ENCODE assay signal across 8 cellular contexts in the genomic region with DNA sequence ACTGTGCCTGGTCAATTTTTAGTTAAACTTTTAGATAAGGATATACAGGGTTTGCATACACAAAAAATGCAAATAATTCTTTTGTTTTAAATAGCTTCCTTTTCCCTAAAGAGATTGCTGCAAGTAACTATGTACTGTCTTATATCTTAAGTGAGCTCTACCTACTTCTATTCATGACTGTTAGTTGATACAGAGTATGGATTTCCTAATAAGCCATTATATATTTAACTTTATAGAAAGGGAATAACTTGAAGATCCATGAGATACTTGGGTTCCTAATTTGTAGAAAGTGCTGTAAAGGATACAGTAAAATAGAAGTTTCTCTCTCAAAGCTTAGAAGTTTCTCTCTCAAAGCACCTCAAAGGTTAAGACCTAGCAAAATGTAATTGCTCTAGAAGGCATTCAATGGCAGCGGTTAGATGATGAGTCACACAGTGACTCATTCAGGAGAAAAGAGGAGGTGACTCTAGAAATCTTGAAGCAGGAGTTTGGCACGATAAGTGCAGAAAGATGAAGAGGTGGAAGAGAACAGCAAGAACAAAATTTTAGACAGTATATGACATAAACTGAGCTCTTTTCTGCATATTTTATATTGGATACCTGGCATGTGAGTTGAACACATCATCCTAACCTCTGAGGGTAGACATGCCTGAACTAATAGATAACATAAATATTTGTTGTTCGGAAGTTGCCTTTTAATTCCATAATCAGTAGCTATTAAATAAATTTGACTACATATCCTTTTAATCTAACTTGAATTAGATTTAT. TPM values are rescaled to one million over a fixed set of nuclear protein-coding genes. Genes with fewer than 3 reads are reported as not detected.
A peak's percentile ranks its signal among the peaks of the same experiment; 100 is the strongest.
DNase-seq lines count a peak whose midpoint lies in the region; ATAC-seq and TF ChIP-seq lines count a peak whose summit lies in the region.

No MANE protein-coding gene starts in this region.

- H3K27ac Mint-ChIP-seq in activated B cell treated with CpG ODN at 0.5 μM for 24 hours = peak overlapping the region; percentile 4

- H3K9me3 Mint-ChIP-seq in activated B cell treated with CpG ODN at 0.5 μM for 24 hours = no peaks in the 10 kb centered on the region

- TF ChIP-seq CTCF in AG10803 (conservative IDR thresholded peaks at IDR 0.05; ENCODE audit: low read length) = no peak
- TF ChIP-seq CTCF in activated B cell treated with CpG ODN at 0.5 μM for 24 hours (IDR thresholded peaks at IDR 0.05) = no peak

- no peak overlapping the region for H3K4me3 Mint-ChIP-seq in activated B cell treated with CpG ODN at 0.5 μM for 24 hours

- DNase-seq in AG10803 (ENCODE audit: low read depth) (peak; percentile 74), HPDE6-E6E7 (ENCODE audit: extremely low spot score) (peak; percentile 51), activated B cell treated with CpG ODN at 0.5 μM for 24 hours (no peak), hepatic stellate cell (ENCODE audit: low spot score) (peak; percentile 66), mesenteric fat pad (ENCODE audit: low spot score) (no peak), NCI-H1417 treated with DMSO at 0.1 percent for 48 hours (lab: John Stamatoyannopoulos, UW) (no peak), retina (no peak)

- H3K4me3 ChIP-seq in AG10803 (ENCODE audit: low read length) = no peak overlapping the region

- H3K27me3 Mint-ChIP-seq in activated B cell treated with CpG ODN at 0.5 μM for 24 hours = no peaks in the 10 kb centered on the region

- CTCF ChIA-PET in activated B cell treated with CpG ODN at 0.5 μM for 24 hours (lab: Charles Lee) = no interaction called here

- ATAC-seq in GM19023 (IDR thresholded peaks at IDR 0.05; ENCODE audit: unreplicated experiment) (peak; percentile 75), activated B cell treated with CpG ODN at 0.5 μM for 24 hours (ENCODE audit: low read depth) (peak; percentile 73)

- H3K4me1 Mint-ChIP-seq in activated B cell treated with CpG ODN at 0.5 μM for 24 hours = peaks cover 12% of the 10 kb centered on the region

- H3K36me3 Mint-ChIP-seq in activated B cell treated with CpG ODN at 0.5 μM for 24 hours (ENCODE audit: low read depth) = peaks cover 59% of the 10 kb centered on the region

- POLR2A ChIA-PET in activated B cell treated with CpG ODN at 0.5 μM for 24 hours (lab: Charles Lee) = interaction anchor here (1.4 kb wide), 1 partner anchor 9 kb away, joined by 9 read pairs; a partner anchor contains a TSS

- intact Hi-C loops in activated B cell treated with CpG ODN at 0.5 μM for 24 hours (cut with micrococcal nuclease) = loop anchor here (1.0 to 10.0 kb wide), 3 partner anchors 9 to 1801 kb away; a partner anchor contains a TSS

RNA-seq across cellular contexts. Expression of a gene that starts 5.5 kb away (rescaled TPM):
- total RNA-seq in activated B cell treated with CpG ODN at 0.5 μM for 24 hours (44.0 and 48.0 TPM in 2 replicates), mesenteric fat pad (34.9 TPM)

RNA-seq across cellular contexts. Expression of a gene that starts 8.4 kb away (rescaled TPM):
- total RNA-seq in activated B cell treated with CpG ODN at 0.5 μM for 24 hours (40.6 and 42.4 TPM in 2 replicates), mesenteric fat pad (25.4 TPM)

RNA-seq across cellular contexts. Expression of a gene that starts 8.6 kb away (rescaled TPM):
- total RNA-seq in activated B cell treated with CpG ODN at 0.5 μM for 24 hours (20.2 and 24.4 TPM in 2 replicates), mesenteric fat pad (16.1 TPM)

Comparison
In these comparisons a context has a peak if more than half of its experiments do, and no peak if none do; other contexts are left out.
1. DNase-seq: peak in AG10803 (single experiment), HPDE6-E6E7 (single experiment) and hepatic stellate cell (single experiment); none in activated B cell treated with CpG ODN at 0.5 μM for 24 hours (single experiment), mesenteric fat pad (single experiment), NCI-H1417 treated with DMSO at 0.1 percent for 48 hours (single experiment) and retina (single experiment).